Comparison of ENCODE assay signal across 27 cellular contexts in the genomic region with DNA sequence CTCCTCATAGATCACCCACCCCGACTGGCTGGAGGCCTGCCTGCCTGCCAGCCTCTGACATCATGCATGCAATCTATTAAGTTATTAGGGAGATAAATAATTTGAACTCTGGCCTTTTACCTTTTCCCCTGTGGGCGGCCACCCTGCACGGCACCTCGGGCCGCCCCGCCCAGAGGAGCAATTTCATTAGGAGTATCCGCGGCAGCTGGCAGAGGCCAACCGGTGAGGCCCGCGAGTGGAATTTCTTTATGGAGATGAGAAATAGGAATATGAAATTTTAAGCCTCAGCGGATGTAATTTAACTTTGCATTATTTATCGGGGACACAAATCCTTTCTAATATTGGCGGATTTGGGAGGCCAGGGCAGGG. TPM values are rescaled to one million over a fixed set of nuclear protein-coding genes. Genes with fewer than 3 reads are reported as not detected.
DNase-seq lines count a peak whose midpoint lies in the region; ATAC-seq, FAIRE-seq and TF ChIP-seq lines count a peak whose summit lies in the region.
"Had no signal": no experiment of that assay in that cellular context is flagged by ENCODE, and none has a peak within 500 bp of the region (broad histone marks: within the 10 kb centered on the region; RNA-seq: fewer than 3 reads in every experiment).

No MANE protein-coding gene starts in this region.

- BruUV-seq in K562 (replicated peaks; lab: Mats Ljungman, UMichigan) = no TSS peak

- peaks cover 86% of the 10 kb centered on the region for H3K27me3 ChIP-seq in left ventricle myocardium inferior (ENCODE audit: low read depth)
- H3K27me3 ChIP-seq in BE2C = peaks cover 15% of the 10 kb centered on the region
- H3K27me3 ChIP-seq in K562 (ENCODE audit: control insufficient read depth in 2 of 2, insufficient read depth in 2 of 2, low read length in 2 of 2) = peaks cover 37 to 83% of the 10 kb centered on the region in 2 experiments
- peaks cover 0 to 90% (median 0%) of the 10 kb centered on the region in 3 experiments for H3K27me3 ChIP-seq in neuronal stem cell (ENCODE audit: control insufficient read depth in 3 of 3, insufficient read depth in 3 of 3, low read depth in 1 of 3, low read length in 3 of 3)

- CTCF ChIA-PET in K562 (lab: Yijun Ruan, JAX; ENCODE audit: low intra/inter-chr PET ratio) = no interaction called here

- no peak overlapping the region for H3K18ac ChIP-seq in neuronal stem cell (ENCODE audit: low read length)

- TF ChIP-seq RAD21 in K562 (CRISPR knock-in tag; conservative IDR thresholded peaks at IDR 0.05 in 1 of 2, IDR thresholded peaks at IDR 0.05 in 1 of 2) = no peak

- intact Hi-C loops in Right ventricle myocardium inferior (cut with DNase I) (no loop called here), left ventricle myocardium inferior (cut with micrococcal nuclease) (no loop called here), K562 (cut with micrococcal nuclease) (no loop called here), kidney (cut with DNase I) (no loop called here)

- H3K4me2 ChIP-seq in K562 (ENCODE audit: insufficient read depth, low read length) (no peak overlapping the region), neuronal stem cell (ENCODE audit: insufficient read depth, low read length, poor library complexity, severe bottlenecking) (no peak overlapping the region)
- H3K4me2 ChIP-seq: BLaER1 treated with 17β-estradiol and CSF1 and Interleukin-3, amounts not matched to agents 10 nM and 100 nM had no signal

- no peak overlapping the region for H3K4me3 ChIP-seq in left ventricle myocardium inferior
- H3K4me3 ChIP-seq in BE2C (ENCODE audit: low read depth, low read length) = no peak overlapping the region
- H3K4me3 ChIP-seq in K562 = no peak overlapping the region
- no peak overlapping the region for H3K4me3 ChIP-seq in neuronal stem cell (ENCODE audit: low read length in 2 of 2)
- H3K4me3 ChIP-seq in kidney (ENCODE audit: low read length in 2 of 2) = no peak overlapping the region
- H3K4me3 ChIP-seq: BLaER1 treated with 17β-estradiol and CSF1 and Interleukin-3, amounts not matched to agents 10 nM and 100 nM; HAP-1 had no signal

- H3K9me3 ChIP-seq in left ventricle myocardium inferior (replicated peaks) = no peaks in the 10 kb centered on the region
- no peaks in the 10 kb centered on the region for H3K9me3 ChIP-seq in BE2C
- no peaks in the 10 kb centered on the region for H3K9me3 ChIP-seq in K562 (replicated peaks; ENCODE audit: control insufficient read depth, insufficient read depth, low read depth, low read length)
- peaks cover 0 to 2% of the 10 kb centered on the region in 2 donors for H3K9me3 ChIP-seq in neuronal stem cell (replicated peaks in 1 of 2; ENCODE audit: control insufficient read depth in 2 of 2, insufficient read depth in 1 of 2, low read depth in 1 of 2, low read length in 2 of 2)
- H3K9me3 ChIP-seq in kidney (ENCODE audit: control insufficient read depth in 1 of 2, low read length in 2 of 2) = no peaks in the 10 kb centered on the region
- H3K9me3 ChIP-seq: BLaER1 treated with 17β-estradiol and CSF1 and Interleukin-3, amounts not matched to agents 10 nM and 100 nM; HAP-1 had no signal

- H3K14ac ChIP-seq in neuronal stem cell (ENCODE audit: low read length) = no peak overlapping the region

- ATAC-seq in Right ventricle myocardium inferior (no peak), K562 (no peak), GM19455 (IDR thresholded peaks at IDR 0.05; ENCODE audit: unreplicated experiment) (no peak)

- no peak overlapping the region for H3K4ac ChIP-seq in neuronal stem cell (ENCODE audit: low read length)

- H4K91ac ChIP-seq in neuronal stem cell (ENCODE audit: low read depth, low read length, poor library complexity) = no peak overlapping the region

- FAIRE-seq in K562 (lab: Jason Lieb, UNC) (no peak), kidney (lab: Jason Lieb, UNC) (no peak)
- FAIRE-seq: A204.1, GM12891, GM18507, H54 had no signal

- peaks cover 5% of the 10 kb centered on the region for H3K79me1 ChIP-seq in neuronal stem cell (ENCODE audit: low read depth, low read length)

- H3K9ac ChIP-seq in K562 (ENCODE audit: insufficient read depth in 1 of 2, low read depth in 2 of 2, low read length in 2 of 2) = no peak overlapping the region; a peak in 1 of 4 replicates
- H3K9ac ChIP-seq in neuronal stem cell (ENCODE audit: low read depth, low read length, poor library complexity) = no peak overlapping the region
- H3K9ac ChIP-seq in kidney (ENCODE audit: low read length in 2 of 2) = no peak overlapping the region
- H3K9ac ChIP-seq: BLaER1 treated with 17β-estradiol and CSF1 and Interleukin-3, amounts not matched to agents 10 nM and 100 nM had no signal

- WGBS in K562 (ENCODE audit: insufficient coverage, low coverage, missing lambda C conversion rate) = 13% methylated on average over 14 of the region's 14 CpGs
- no CpG with 5 or more reads among the region's 14 CpGs for WGBS in neuronal stem cell (ENCODE audit: extremely low coverage in 2 of 2, insufficient read length in 2 of 2, insufficient replicate concordance in 1 of 2), 2 donors

- no peak overlapping the region for H4K8ac ChIP-seq in neuronal stem cell (ENCODE audit: low read depth, low read length)

- H4K20me1 ChIP-seq in K562 (replicated peaks; ENCODE audit: control insufficient read depth, insufficient read depth, low read length) = peaks cover 4% of the 10 kb centered on the region

- peak overlapping the region; percentile 94 for H2AK5ac ChIP-seq in neuronal stem cell (ENCODE audit: low read depth, low read length)

- H3K9me1 ChIP-seq in K562 (ENCODE audit: control insufficient read depth, insufficient read depth, low read length) = no peaks in the 10 kb centered on the region

- H2BK120ac ChIP-seq in neuronal stem cell (ENCODE audit: low read depth, low read length) = no peak overlapping the region

- H3K27ac ChIP-seq in left ventricle myocardium inferior (replicated peaks) (no peak overlapping the region), K562 (ENCODE audit: extremely low read depth, low read depth, low read length) (no peak overlapping the region), neuronal stem cell (replicated peaks; ENCODE audit: low read length) (no peak overlapping the region), kidney (ENCODE audit: low read depth in 2 of 2, low read length in 2 of 2) (no peak overlapping the region)
- H3K27ac ChIP-seq: 22Rv1; BLaER1 treated with 17β-estradiol and CSF1 and Interleukin-3, amounts not matched to agents 10 nM and 100 nM had no signal

- H3K79me2 ChIP-seq in K562 (ENCODE audit: control insufficient read depth, insufficient read depth, low read length) = no peaks in the 10 kb centered on the region

- H2BK12ac ChIP-seq in neuronal stem cell (ENCODE audit: low read length) = no peak overlapping the region

- no peak overlapping the region for H2BK5ac ChIP-seq in neuronal stem cell (ENCODE audit: low read length)

- DNase-seq in Right ventricle myocardium inferior (ENCODE audit: missing footprints) (peak; percentile 14), left ventricle myocardium inferior (no peak), BE2C (peak; percentile 3), K562 (ENCODE audit: extremely low read depth in 1 of 4, low spot score in 3 of 4) (no peak), neuronal stem cell (ENCODE audit: low spot score) (no peak), HCEC 1CT (no peak), kidney (no peak)
- DNase-seq: Calu3; CD4-positive, alpha-beta T cell; CD8-positive, alpha-beta memory T cell; COR-L47; DMS53; DMS79 treated with DMSO at 0.1 percent for 48 hours; GF-D8; GOT3 had no signal

- POLR2A ChIA-PET in K562 (lab: Yijun Ruan, JAX) = interaction anchor here (1.0 kb wide), 1 partner anchor 31 kb away, joined by 3 read pairs; no protein-coding TSS in a partner anchor

- H2AFZ ChIP-seq in K562 (ENCODE audit: low read depth, low read length) (no peak overlapping the region), neuronal stem cell (ENCODE audit: low read length) (no peak overlapping the region)

- H2BK15ac ChIP-seq in neuronal stem cell (ENCODE audit: low read length) = peak overlapping the region; percentile 25

- in situ Hi-C loops in K562 (cut with MboI) = no loop called here

- no peaks in the 10 kb centered on the region for H3K4me1 ChIP-seq in left ventricle myocardium inferior
- H3K4me1 ChIP-seq in BE2C = peaks cover 5% of the 10 kb centered on the region
- H3K4me1 ChIP-seq in K562 (replicated peaks in 1 of 2; ENCODE audit: control insufficient read depth in 2 of 2, insufficient read depth in 2 of 2, low read length in 2 of 2) = peaks cover 0 to 32% of the 10 kb centered on the region in 2 experiments; a peak in 2 of 5 replicates
- peaks cover 4 to 20% of the 10 kb centered on the region in 2 donors for H3K4me1 ChIP-seq in neuronal stem cell (ENCODE audit: control insufficient read depth in 2 of 2, insufficient read depth in 1 of 2, low read depth in 1 of 2, low read length in 2 of 2)
- H3K4me1 ChIP-seq in kidney (ENCODE audit: control insufficient read depth in 1 of 2, insufficient read depth in 1 of 2, low read depth in 1 of 2, low read length in 2 of 2) = no peaks in the 10 kb centered on the region
- H3K4me1 ChIP-seq: HAP-1 had no signal

- TF ChIP-seq CTCF in left ventricle myocardium inferior (IDR thresholded peaks at IDR 0.05; ENCODE audit: borderline replicate concordance) (no peak), BE2C (IDR thresholded peaks at IDR 0.05; ENCODE audit: low read depth, low read length) (no peak), K562 (IDR thresholded peaks at IDR 0.05 in 2 of 3, conservative IDR thresholded peaks at IDR 0.05 in 1 of 3; ENCODE audit: insufficient read depth in 2 of 3, low read depth in 1 of 3, low read length in 3 of 3) (no peak), kidney (IDR thresholded peaks at IDR 0.05; ENCODE audit: borderline replicate concordance, extremely low read depth, insufficient read depth) (no peak)

- no peak for TF ChIP-seq EP300 in K562 (IDR thresholded peaks at IDR 0.05; ENCODE audit: low read length)

- H3K36me3 ChIP-seq in left ventricle myocardium inferior (no peaks in the 10 kb centered on the region), BE2C (no peaks in the 10 kb centered on the region), K562 (ENCODE audit: control insufficient read depth, insufficient read depth, low read length) (no peaks in the 10 kb centered on the region), neuronal stem cell (replicated peaks in 1 of 2; ENCODE audit: control insufficient read depth in 2 of 2, insufficient read depth in 2 of 2, low read length in 2 of 2) (no peaks in the 10 kb centered on the region), kidney (ENCODE audit: control insufficient read depth in 1 of 2, insufficient read depth in 2 of 2, low read length in 2 of 2) (no peaks in the 10 kb centered on the region)
- H3K36me3 ChIP-seq: BLaER1 treated with 17β-estradiol and CSF1 and Interleukin-3, amounts not matched to agents 10 nM and 100 nM; HAP-1 had no signal

- TF ChIP-seq POLR2A in K562 (conservative IDR thresholded peaks at IDR 0.05) = no peak

- H3K23ac ChIP-seq in neuronal stem cell (ENCODE audit: low read depth, low read length, poor library complexity) = no peak overlapping the region

RNA-seq across cellular contexts. Expression of a gene that starts 22.5 kb away (rescaled TPM):
- not detected for total RNA-seq in Right ventricle myocardium inferior
- total RNA-seq in left ventricle myocardium inferior = not detected
- polyA plus RNA-seq in BE2C (2012; ENCODE audit: insufficient read depth, insufficient read length, low read depth) = not detected
- 0.09 TPM in 1 of 2 replicates, not detected in the other for total RNA-seq in K562 (2011; cell fraction: chromatin; rRNA removed; ENCODE audit: low replicate concordance)
- total RNA-seq in K562 (2011; cell fraction: nucleolus; rRNA removed) = not detected in 2 replicates
- total RNA-seq in K562 (2011; cell fraction: nucleoplasm; rRNA removed) = not detected in 2 replicates
- not detected in 2 replicates for total RNA-seq in K562 (2014; rRNA removed)
- not detected in 2 replicates for total RNA-seq in K562 (2014; rRNA removed; fragmentation: Illumina TruSeq; extraction: Trizol)
- total RNA-seq in K562 (2015; rRNA removed; fragmentation: Illumina TruSeq; extraction: Trizol) = not detected in 2 replicates
- 0.09 TPM in 1 of 2 replicates, not detected in the other for total RNA-seq in K562 (2021)
- not detected in 2 replicates for polyA plus RNA-seq in K562 (2011; rRNA removed)
- not detected in 2 replicates for polyA plus RNA-seq in K562 (2011; cell fraction: cytosol; rRNA removed)
- 0.04 TPM in 1 of 2 replicates, not detected in the other for polyA plus RNA-seq in K562 (2011; cell fraction: nucleus; rRNA removed)
- polyA plus RNA-seq in K562 (2012) = 0.91 TPM in 1 of 2 replicates, not detected in the other
- not detected in 2 replicates for polyA plus RNA-seq in K562 (2014; fragmentation: Illumina TruSeq; extraction: Trizol)
- not detected for polyA plus RNA-seq in K562 (2014; fragmentation: Nextera tagmentation; extraction: Ambion mirVana)
- not detected in 2 replicates for polyA plus RNA-seq in K562 (2014; rRNA removed)
- not detected in 2 replicates for polyA minus RNA-seq in K562 (2011; rRNA and poly(A)+ RNA removed)
- polyA minus RNA-seq in K562 (2011; cell fraction: cytosol; rRNA and poly(A)+ RNA removed) = not detected in 2 replicates
- polyA minus RNA-seq in K562 (2011; cell fraction: nucleus; rRNA and poly(A)+ RNA removed) = not detected in 2 replicates
- polyA plus RNA-seq in neuronal stem cell (2013, experiment 1 of 2) = not detected
- not detected for polyA plus RNA-seq in neuronal stem cell (2013, experiment 2 of 2)
- not detected for total RNA-seq in kidney
- not detected for polyA plus RNA-seq in kidney (ENCODE audit: insufficient read depth, low read depth, low replicate concordance)
- total RNA-seq: Calu3; CD8-positive, alpha-beta memory T cell; Daoy; G401 had no signal
- polyA plus RNA-seq: AG04450; CD14-positive monocyte; CD8-positive, alpha-beta memory T cell had no signal

Comparison
In these comparisons a context has a peak if more than half of its experiments do, and no peak if none do; other contexts are left out.
1. DNase-seq: peak in Right ventricle myocardium inferior (single experiment) and BE2C (single experiment); none in left ventricle myocardium inferior (single experiment), K562 (0 of 4), neuronal stem cell (single experiment), HCEC 1CT (single experiment) and kidney (single experiment).